ENCODE assay signal across 1 cellular context in the genomic region with DNA sequence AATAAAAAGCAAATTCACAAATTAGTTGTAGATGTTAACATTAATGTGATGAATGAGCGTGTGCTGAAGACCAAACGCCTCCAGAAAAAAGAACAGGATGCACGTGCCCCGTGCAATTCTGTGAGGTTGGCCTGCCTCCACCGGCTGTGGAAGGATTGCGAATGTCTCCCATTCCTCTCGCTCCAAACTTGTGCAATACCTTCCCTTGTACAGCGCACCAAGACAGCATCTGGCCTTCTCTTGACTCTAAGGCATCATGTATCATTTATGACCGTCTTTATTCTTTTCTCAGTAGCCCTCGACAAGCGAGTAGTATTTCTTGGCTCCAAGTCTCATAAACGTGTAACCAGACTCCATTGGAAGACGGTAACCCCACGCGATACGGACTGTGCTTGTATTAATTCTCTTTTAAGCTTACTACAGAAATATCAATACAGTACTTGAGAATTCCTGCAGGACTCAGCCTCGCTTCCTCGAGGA.
TF ChIP-seq lines count a peak whose summit lies in the region.

No MANE protein-coding gene starts in this region.

TF ChIP-seq in HepG2, 621 proteins besides CTCF, POLR2A, EP300 and RAD21 (continued from another document and continues in another):
- TF ChIP-seq, protein P1, sequence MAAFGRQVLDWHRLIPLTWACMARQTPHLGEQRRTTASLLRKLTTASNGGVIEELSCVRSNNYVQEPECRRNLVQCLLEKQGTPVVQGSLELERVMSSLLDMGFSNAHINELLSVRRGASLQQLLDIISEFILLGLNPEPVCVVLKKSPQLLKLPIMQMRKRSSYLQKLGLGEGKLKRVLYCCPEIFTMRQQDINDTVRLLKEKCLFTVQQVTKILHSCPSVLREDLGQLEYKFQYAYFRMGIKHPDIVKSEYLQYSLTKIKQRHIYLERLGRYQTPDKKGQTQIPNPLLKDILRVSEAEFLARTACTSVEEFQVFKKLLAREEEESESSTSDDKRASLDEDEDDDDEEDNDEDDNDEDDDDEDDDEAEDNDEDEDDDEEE (CRISPR knock-in tag; IDR thresholded peaks at IDR 0.05), result no peak
- no peak for TF ChIP-seq ASH2L (IDR thresholded peaks at IDR 0.05; ENCODE audit: insufficient read length, low read depth, low read length)
- no peak for TF ChIP-seq CREBL2 (CRISPR knock-in tag; IDR thresholded peaks at IDR 0.05; ENCODE audit: borderline replicate concordance)
- TF ChIP-seq ZXDC (CRISPR knock-in tag; IDR thresholded peaks at IDR 0.05), result peak; percentile 32; the same call in 1 of the 2 replicates
- TF ChIP-seq TCF12 (IDR thresholded peaks at IDR 0.05), result no peak
- TF ChIP-seq TCF12 (CRISPR knock-in tag; IDR thresholded peaks at IDR 0.05), result no peak
- 0 out of 2 replicates have a peak, but pooled peaks have one; percentile 24 for TF ChIP-seq ZNF296 (CRISPR knock-in tag; conservative IDR thresholded peaks at IDR 0.05)
- TF ChIP-seq ZNF138 (CRISPR knock-in tag; IDR thresholded peaks at IDR 0.05; ENCODE audit: low read depth), result no peak
- TF ChIP-seq ZNF674 (CRISPR knock-in tag; IDR thresholded peaks at IDR 0.05; ENCODE audit: low read depth), result no peak
- TF ChIP-seq NR2F2 (IDR thresholded peaks at IDR 0.05; ENCODE audit: borderline replicate concordance, low read depth), result no peak
- TF ChIP-seq HNF1B (CRISPR knock-in tag; IDR thresholded peaks at IDR 0.05), result no peak
- no peak for TF ChIP-seq AHR (CRISPR knock-in tag; IDR thresholded peaks at IDR 0.05)
- TF ChIP-seq ZNF256 (CRISPR knock-in tag; conservative IDR thresholded peaks at IDR 0.05), result no peak
- TF ChIP-seq SALL2 (CRISPR knock-in tag; IDR thresholded peaks at IDR 0.05), result no peak
- no peak for TF ChIP-seq ZBTB20 (CRISPR knock-in tag; IDR thresholded peaks at IDR 0.05; ENCODE audit: borderline replicate concordance, low read depth)
- TF ChIP-seq ZNF180 (CRISPR knock-in tag; IDR thresholded peaks at IDR 0.05; ENCODE audit: borderline replicate concordance, low read depth), result no peak
- TF ChIP-seq KLF9 (CRISPR knock-in tag; IDR thresholded peaks at IDR 0.05; ENCODE audit: low read depth), result no peak
- 0 out of 2 replicates have a peak, but pooled peaks have one; percentile 5 for TF ChIP-seq ONECUT2 (CRISPR knock-in tag; IDR thresholded peaks at IDR 0.05)
- no peak for TF ChIP-seq PITX1 (CRISPR knock-in tag; IDR thresholded peaks at IDR 0.05)
- no peak for TF ChIP-seq HNF4A (CRISPR knock-in tag; IDR thresholded peaks at IDR 0.05)
- no peak for TF ChIP-seq FOXP1 (IDR thresholded peaks at IDR 0.05)
- TF ChIP-seq FOXP1 (CRISPR knock-in tag; IDR thresholded peaks at IDR 0.05), result no peak
- TF ChIP-seq ZNF607 (CRISPR knock-in tag; IDR thresholded peaks at IDR 0.05; ENCODE audit: borderline replicate concordance), result peak; percentile 34; the same call in 1 of the 2 replicates
- peak; percentile 86; the same call in 1 of the 2 replicates for TF ChIP-seq ZNF615 (CRISPR knock-in tag; IDR thresholded peaks at IDR 0.05; ENCODE audit: borderline replicate concordance)
- no peak for TF ChIP-seq ZNF597 (CRISPR knock-in tag; IDR thresholded peaks at IDR 0.05)
- no peak for TF ChIP-seq ZNF569 (CRISPR knock-in tag; IDR thresholded peaks at IDR 0.05; ENCODE audit: borderline replicate concordance)
- TF ChIP-seq, protein P2, sequence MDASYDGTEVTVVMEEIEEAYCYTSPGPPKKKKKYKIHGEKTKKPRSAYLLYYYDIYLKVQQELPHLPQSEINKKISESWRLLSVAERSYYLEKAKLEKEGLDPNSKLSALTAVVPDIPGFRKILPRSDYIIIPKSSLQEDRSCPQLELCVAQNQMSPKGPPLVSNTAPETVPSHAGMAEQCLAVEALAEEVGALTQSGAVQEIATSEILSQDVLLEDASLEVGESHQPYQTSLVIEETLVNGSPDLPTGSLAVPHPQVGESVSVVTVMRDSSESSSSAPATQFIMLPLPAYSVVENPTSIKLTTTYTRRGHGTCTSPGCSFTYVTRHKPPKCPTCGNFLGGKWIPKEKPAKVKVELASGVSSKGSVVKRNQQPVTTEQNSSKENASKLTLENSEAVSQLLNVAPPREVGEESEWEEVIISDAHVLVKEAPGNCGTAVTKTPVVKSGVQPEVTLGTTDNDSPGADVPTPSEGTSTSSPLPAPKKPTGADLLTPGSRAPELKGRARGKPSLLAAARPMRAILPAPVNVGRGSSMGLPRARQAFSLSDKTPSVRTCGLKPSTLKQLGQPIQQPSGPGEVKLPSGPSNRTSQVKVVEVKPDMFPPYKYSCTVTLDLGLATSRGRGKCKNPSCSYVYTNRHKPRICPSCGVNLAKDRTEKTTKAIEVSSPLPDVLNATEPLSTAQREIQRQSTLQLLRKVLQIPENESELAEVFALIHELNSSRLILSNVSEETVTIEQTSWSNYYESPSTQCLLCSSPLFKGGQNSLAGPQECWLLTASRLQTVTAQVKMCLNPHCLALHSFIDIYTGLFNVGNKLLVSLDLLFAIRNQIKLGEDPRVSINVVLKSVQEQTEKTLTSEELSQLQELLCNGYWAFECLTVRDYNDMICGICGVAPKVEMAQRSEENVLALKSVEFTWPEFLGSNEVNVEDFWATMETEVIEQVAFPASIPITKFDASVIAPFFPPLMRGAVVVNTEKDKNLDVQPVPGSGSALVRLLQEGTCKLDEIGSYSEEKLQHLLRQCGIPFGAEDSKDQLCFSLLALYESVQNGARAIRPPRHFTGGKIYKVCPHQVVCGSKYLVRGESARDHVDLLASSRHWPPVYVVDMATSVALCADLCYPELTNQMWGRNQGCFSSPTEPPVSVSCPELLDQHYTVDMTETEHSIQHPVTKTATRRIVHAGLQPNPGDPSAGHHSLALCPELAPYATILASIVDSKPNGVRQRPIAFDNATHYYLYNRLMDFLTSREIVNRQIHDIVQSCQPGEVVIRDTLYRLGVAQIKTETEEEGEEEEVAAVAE (CRISPR knock-in tag; IDR thresholded peaks at IDR 0.05; ENCODE audit: borderline replicate concordance), result no peak
- TF ChIP-seq PCBP2 (optimal IDR thresholded peaks at IDR 0.05; ENCODE audit: low read depth, low read length, poor library complexity, severe bottlenecking), result no peak
- TF ChIP-seq ZNF460 (CRISPR knock-in tag; IDR thresholded peaks at IDR 0.05; ENCODE audit: borderline replicate concordance), result no peak
- no peak for TF ChIP-seq ZMYM3 (CRISPR knock-in tag; IDR thresholded peaks at IDR 0.05)
- TF ChIP-seq ZSCAN30 (CRISPR knock-in tag; IDR thresholded peaks at IDR 0.05), result 0 out of 2 replicates have a peak, but pooled peaks have one; percentile 56
- TF ChIP-seq ZSCAN9 (CRISPR knock-in tag; IDR thresholded peaks at IDR 0.05; ENCODE audit: borderline replicate concordance), result no peak
- TF ChIP-seq PAWR (CRISPR knock-in tag; IDR thresholded peaks at IDR 0.05; ENCODE audit: borderline replicate concordance), result no peak
- TF ChIP-seq ZNF383 (CRISPR knock-in tag; IDR thresholded peaks at IDR 0.05; ENCODE audit: borderline replicate concordance), result no peak; the same call in 1 of the 2 replicates
- no peak for TF ChIP-seq CREM (IDR thresholded peaks at IDR 0.05)
- no peak for TF ChIP-seq CREM (CRISPR knock-in tag; IDR thresholded peaks at IDR 0.05)
- TF ChIP-seq CEBPZ (IDR thresholded peaks at IDR 0.05; ENCODE audit: low read length), result no peak
- TF ChIP-seq GATAD2A (CRISPR knock-in tag; IDR thresholded peaks at IDR 0.05), result no peak
- TF ChIP-seq, protein P3, sequence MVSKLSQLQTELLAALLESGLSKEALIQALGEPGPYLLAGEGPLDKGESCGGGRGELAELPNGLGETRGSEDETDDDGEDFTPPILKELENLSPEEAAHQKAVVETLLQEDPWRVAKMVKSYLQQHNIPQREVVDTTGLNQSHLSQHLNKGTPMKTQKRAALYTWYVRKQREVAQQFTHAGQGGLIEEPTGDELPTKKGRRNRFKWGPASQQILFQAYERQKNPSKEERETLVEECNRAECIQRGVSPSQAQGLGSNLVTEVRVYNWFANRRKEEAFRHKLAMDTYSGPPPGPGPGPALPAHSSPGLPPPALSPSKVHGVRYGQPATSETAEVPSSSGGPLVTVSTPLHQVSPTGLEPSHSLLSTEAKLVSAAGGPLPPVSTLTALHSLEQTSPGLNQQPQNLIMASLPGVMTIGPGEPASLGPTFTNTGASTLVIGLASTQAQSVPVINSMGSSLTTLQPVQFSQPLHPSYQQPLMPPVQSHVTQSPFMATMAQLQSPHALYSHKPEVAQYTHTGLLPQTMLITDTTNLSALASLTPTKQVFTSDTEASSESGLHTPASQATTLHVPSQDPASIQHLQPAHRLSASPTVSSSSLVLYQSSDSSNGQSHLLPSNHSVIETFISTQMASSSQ (IDR thresholded peaks at IDR 0.05; ENCODE audit: low read depth), result 0 out of 2 replicates have a peak, but pooled peaks have one; percentile 11
- TF ChIP-seq, protein P3 (CRISPR knock-in tag; IDR thresholded peaks at IDR 0.05; ENCODE audit: borderline replicate concordance), result no peak
- no peak for TF ChIP-seq GATA4 (IDR thresholded peaks at IDR 0.05; ENCODE audit: borderline replicate concordance, low read depth)
- no peak for TF ChIP-seq SRSF1 (optimal IDR thresholded peaks at IDR 0.05; ENCODE audit: low read depth, low read length)
- no peak for TF ChIP-seq MBNL3 (CRISPR knock-in tag; conservative IDR thresholded peaks at IDR 0.05)
- no peak for TF ChIP-seq ZNF17 (CRISPR knock-in tag; IDR thresholded peaks at IDR 0.05)
